In genomic region chr3:44248152-44248551, GRCh38 we compare ENCODE assay signal across 28 cellular contexts. TPM values are rescaled to one million over a fixed set of nuclear protein-coding genes. Genes with fewer than 3 reads are reported as not detected.
"Had no signal": no experiment of that assay in that cellular context is flagged by ENCODE, and none has a peak within 500 bp of the region (broad histone marks: within the 10 kb centered on the region; RNA-seq: fewer than 3 reads in every experiment).

No MANE protein-coding gene starts in this region.

- DNase-seq: KBM-7; MV-4-11; NCI-H1048; NCI-H1105; NCI-H1417; NCI-H1436 treated with DMSO at 0.1 percent for 48 hours; NCI-H1694; NCI-H187 treated with DMSO at 0.1 percent for 48 hours; NCI-H2029 treated with DMSO at 0.1 percent for 48 hours; NCI-H2107; NCI-H2227 treated with DMSO at 0.1 percent for 48 hours; NCI-H524; NCI-H526 treated with DMSO at 0.1 percent for 48 hours; NCI-H748 treated with DMSO at 0.1 percent for 48 hours; NK-92 treated with Interleukin-12 subunit alpha and Interleukin-12 subunit beta, amount 100 ng/mL, for 24 hours; PC-9; Peyer's patch; SHP77 treated with DMSO at 0.1 percent for 48 hours; SJCRH30 had no signal

- H3K4me1 Mint-ChIP-seq: IgD-negative memory B cell had no signal

- H3K27ac ChIP-seq: HL-60, PC-9, Peyer's patch, SJCRH30 had no signal

- H3K4me3 Mint-ChIP-seq: IgD-negative memory B cell had no signal

- H3K36me3 Mint-ChIP-seq: IgD-negative memory B cell had no signal

- H3K27ac Mint-ChIP-seq: IgD-negative memory B cell had no signal

- H3K4me3 ChIP-seq: PC-9, Peyer's patch, SJCRH30 had no signal

- H3K4me2 ChIP-seq: PC-9 had no signal

- H3K27me3 ChIP-seq: Peyer's patch, SJCRH30 had no signal

- H3K36me3 ChIP-seq: Peyer's patch, SJCRH30 had no signal

- ATAC-seq: Right ventricle myocardium inferior had no signal

- H3K4me1 ChIP-seq: Peyer's patch, SJCRH30 had no signal

- H2AFZ ChIP-seq: PC-9 had no signal

RNA-seq across cellular contexts. Expression of gene TOPAZ1, which starts 6.5 kb away (rescaled TPM):
- total RNA-seq: LHCN-M2; MCF 10A; NCI-H460; OCI-LY7; PC-9; Peyer's patch; Right ventricle myocardium inferior; RPMI7951; T-helper 1 cell treated with Interleukin-12 subunit alpha and Interleukin-12 subunit beta and Interleukin-4 antibody, amounts not matched to agents 30 ng/mL and 1 ng/mL, for 36 hours had no signal
- polyA plus RNA-seq: IgD-negative memory B cell had no signal
